Comparison of ENCODE assay signal across 21 cellular contexts in genomic region chr6:127914240-127914639, GRCh38. TPM values are rescaled to one million over a fixed set of nuclear protein-coding genes. Genes with fewer than 3 reads are reported as not detected.
DNase-seq lines count a peak whose midpoint lies in the region; ATAC-seq and TF ChIP-seq lines count a peak whose summit lies in the region.
"Had no signal": no experiment of that assay in that cellular context is flagged by ENCODE, and none has a peak within 500 bp of the region (broad histone marks: within the 10 kb centered on the region; RNA-seq: fewer than 3 reads in every experiment).

No MANE protein-coding gene starts in this region.

- no peak for TF ChIP-seq POLR2A in vagina (IDR thresholded peaks at IDR 0.05)

- BruUV-seq in PC-3 (replicated peaks; lab: Mats Ljungman, UMichigan) = no TSS peak

- DNase-seq in Caki2 (ENCODE audit: low read depth) (peak; percentile 6), PC-3 (peak; percentile 26), choroid plexus epithelial cell (ENCODE audit: low read depth) (peak; percentile 23), trophoblast cell (peak; percentile 64 to 88), COLO668 (lab: John Stamatoyannopoulos, UW; ENCODE audit: unreplicated experiment) (no peak), vagina (ENCODE audit: extremely low spot score in 2 of 2) (no peak)
- DNase-seq: activated CD4-positive, alpha-beta T cell treated with anti-CD3 and anti-CD28 coated beads for 48 hours; activated effector memory CD4-positive, alpha-beta T cell treated with anti-CD3 and anti-CD28 coated beads, Interleukin-2, amount 50 U/mL, for 16 hours; amygdala; Caco-2; left ventricle myocardium inferior; midbrain; NCI-H1105; NCI-H2029 treated with DMSO at 0.1 percent for 48 hours; NCI-H510A had no signal

- H3K27ac ChIP-seq in PC-3 (ENCODE audit: low read length) (no peak overlapping the region), trophoblast cell (ENCODE audit: low read depth, low read length) (no peak overlapping the region), vagina (no peak overlapping the region)
- H3K27ac ChIP-seq: cardiac muscle cell, left ventricle myocardium inferior, parathyroid adenoma had no signal

- no peak overlapping the region for H4K8ac ChIP-seq in trophoblast cell (ENCODE audit: low read depth, low read length)

- H2BK5ac ChIP-seq in trophoblast cell (ENCODE audit: low read depth, low read length, poor library complexity) = no peak overlapping the region

- POLR2A ChIA-PET in PC-3 (lab: Charles Lee; ENCODE audit: unreplicated experiment) = no interaction called here

- no peaks in the 10 kb centered on the region for H3K36me3 ChIP-seq in PC-3 (ENCODE audit: low read depth, low read length)
- H3K36me3 ChIP-seq in trophoblast cell (ENCODE audit: control insufficient read depth in 1 of 2, insufficient read depth in 2 of 2, low read length in 2 of 2) = no peaks in the 10 kb centered on the region
- no peaks in the 10 kb centered on the region for H3K36me3 ChIP-seq in vagina
- H3K36me3 ChIP-seq: cardiac muscle cell, left ventricle myocardium inferior had no signal

- H3K27me3 ChIP-seq in PC-3 (ENCODE audit: low read length) (no peaks in the 10 kb centered on the region), trophoblast cell (ENCODE audit: insufficient read depth, low read length) (no peaks in the 10 kb centered on the region), vagina (no peaks in the 10 kb centered on the region)
- H3K27me3 ChIP-seq: cardiac muscle cell had no signal

- no peak for TF ChIP-seq CTCF in PC-3 (conservative IDR thresholded peaks at IDR 0.05; ENCODE audit: low read depth, low read length)
- TF ChIP-seq CTCF in choroid plexus epithelial cell (conservative IDR thresholded peaks at IDR 0.05; ENCODE audit: low read depth, low read length) = no peak
- TF ChIP-seq CTCF in vagina (IDR thresholded peaks at IDR 0.05) = no peak

- ATAC-seq in PC-3 (no peak), GM18868 (IDR thresholded peaks at IDR 0.05; ENCODE audit: unreplicated experiment) (no peak)
- ATAC-seq: GM23338, sciatic nerve had no signal

- H3K79me2 ChIP-seq in PC-3 (ENCODE audit: low read length) (no peaks in the 10 kb centered on the region), trophoblast cell (ENCODE audit: control insufficient read depth, insufficient read depth, low read length, poor library complexity) (no peaks in the 10 kb centered on the region)
- H3K79me2 ChIP-seq: parathyroid adenoma had no signal

- no peak overlapping the region for H3K18ac ChIP-seq in trophoblast cell (ENCODE audit: low read length)

- no CpG with 5 or more reads among the region's 3 CpGs for WGBS in trophoblast cell (ENCODE audit: extremely low coverage, insufficient coverage, insufficient read length)

- H3K9me3 ChIP-seq in PC-3 (ENCODE audit: low read length) (no peaks in the 10 kb centered on the region), trophoblast cell (ENCODE audit: insufficient read depth, low read depth, low read length) (no peaks in the 10 kb centered on the region), vagina (no peaks in the 10 kb centered on the region)

- no peaks in the 10 kb centered on the region for H3K9me2 ChIP-seq in PC-3 (replicated peaks; ENCODE audit: low read length)

- no peak overlapping the region for H2AFZ ChIP-seq in PC-3 (ENCODE audit: low read length)
- H2AFZ ChIP-seq in trophoblast cell (ENCODE audit: insufficient read depth, low read length, poor library complexity) = no peak overlapping the region
- H2AFZ ChIP-seq: GM23338, parathyroid adenoma had no signal

- H2AK5ac ChIP-seq in trophoblast cell (ENCODE audit: low read length) = no peak overlapping the region

- in situ Hi-C loops in Caki2 (cut with HindIII; ENCODE audit: low pct_unique_long_range_greater_than_20kb, low sequenced_read_pairs) = no loop called here

- H4K91ac ChIP-seq in trophoblast cell (ENCODE audit: low read depth, low read length) = no peak overlapping the region

- no peaks in the 10 kb centered on the region for H4K20me1 ChIP-seq in PC-3 (ENCODE audit: low read length)

- H2BK120ac ChIP-seq in trophoblast cell (ENCODE audit: insufficient read depth, low read length, poor library complexity) = no peak overlapping the region

- intact Hi-C loops in PC-3 (cut with micrococcal nuclease) = no loop called here
- intact Hi-C loops in vagina (cut with DNase I) = no loop called here

- H3K4me2 ChIP-seq in PC-3 (ENCODE audit: low read length) (no peak overlapping the region), trophoblast cell (ENCODE audit: low read length) (no peak overlapping the region)
- H3K4me2 ChIP-seq: GM23338 had no signal

- H3K14ac ChIP-seq in trophoblast cell (ENCODE audit: low read length) = no peak overlapping the region

- H2BK12ac ChIP-seq in trophoblast cell (ENCODE audit: low read length) = no peak overlapping the region

- no peak overlapping the region for H3K9ac ChIP-seq in PC-3 (ENCODE audit: low read length)
- no peak overlapping the region for H3K9ac ChIP-seq in trophoblast cell (ENCODE audit: low read length)
- H3K9ac ChIP-seq: parathyroid adenoma had no signal

- no peak overlapping the region for H4K12ac ChIP-seq in trophoblast cell (ENCODE audit: low read depth, low read length)

- no peak overlapping the region for H3K4me3 ChIP-seq in PC-3 (ENCODE audit: low read length)
- H3K4me3 ChIP-seq in choroid plexus epithelial cell (ENCODE audit: low read depth, low read length) = no peak overlapping the region
- H3K4me3 ChIP-seq in trophoblast cell (ENCODE audit: low read depth, low read length) = no peak overlapping the region
- no peak overlapping the region for H3K4me3 ChIP-seq in vagina
- H3K4me3 ChIP-seq: cardiac muscle cell, GM23338, left ventricle myocardium inferior had no signal

- no peak overlapping the region for H3K23ac ChIP-seq in trophoblast cell (ENCODE audit: low read length)

- H3K4ac ChIP-seq in trophoblast cell (ENCODE audit: low read depth, low read length) = no peak overlapping the region

- no peaks in the 10 kb centered on the region for H3F3A ChIP-seq in PC-3 (ENCODE audit: low read length, unreplicated experiment)

- no peaks in the 10 kb centered on the region for H3K4me1 ChIP-seq in PC-3 (ENCODE audit: insufficient read depth, low read length)
- no peaks in the 10 kb centered on the region for H3K4me1 ChIP-seq in trophoblast cell (ENCODE audit: control insufficient read depth in 1 of 2, insufficient read depth in 2 of 2, low read length in 2 of 2)
- H3K4me1 ChIP-seq in vagina = no peaks in the 10 kb centered on the region
- H3K4me1 ChIP-seq: Caco-2, left ventricle myocardium inferior, parathyroid adenoma had no signal

- no peaks in the 10 kb centered on the region for H3K79me1 ChIP-seq in trophoblast cell (ENCODE audit: low read length)

- CTCF ChIA-PET in PC-3 (lab: Charles Lee) = no interaction called here

RNA-seq across cellular contexts. Expression of gene THEMIS, which starts 13.4 kb away (rescaled TPM):
- total RNA-seq in Caki2 (2014; rRNA removed; shearing (Covaris generic); ENCODE audit: low replicate concordance) = 0.07 TPM in 1 of 2 replicates, not detected in the other
- total RNA-seq in PC-3 (2014; rRNA removed) (not detected in 2 replicates), vagina (5.6 TPM)
- polyA plus RNA-seq in trophoblast cell (2013) = 0.03 and 0.04 TPM in 2 replicates
- total RNA-seq: Caco-2, cardiac muscle cell, endothelial cell of umbilical vein, GM23338 had no signal
- polyA plus RNA-seq: endothelial cell of umbilical vein, GM23338 had no signal

Comparison
In these comparisons a context has a peak if more than half of its experiments do, and no peak if none do; other contexts are left out.
1. DNase-seq: peak in Caki2 (single experiment), PC-3 (single experiment), choroid plexus epithelial cell (single experiment) and trophoblast cell (2 of 2); none in COLO668 (single experiment) and vagina (0 of 2).